ENCODE assay signal across 15 cellular contexts in genomic region chr16:24771132-24771778, GRCh38. TPM values are rescaled to one million over a fixed set of nuclear protein-coding genes. Genes with fewer than 3 reads are reported as not detected.
DNase-seq lines count a peak whose midpoint lies in the region; ATAC-seq and TF ChIP-seq lines count a peak whose summit lies in the region.
"Had no signal": no experiment of that assay in that cellular context is flagged by ENCODE, and none has a peak within 500 bp of the region (broad histone marks: within the 10 kb centered on the region; RNA-seq: fewer than 3 reads in every experiment).

No MANE protein-coding gene starts in this region.

- H2AFZ ChIP-seq in Karpas-422 (ENCODE audit: low read length) = no peak overlapping the region
- H2AFZ ChIP-seq: neural progenitor cell had no signal

- H3K4me1 ChIP-seq in Karpas-422 (ENCODE audit: low read length) = peaks cover 16% of the 10 kb centered on the region
- H3K4me1 ChIP-seq: BLaER1 treated with 17β-estradiol and CSF1 and Interleukin-3, amounts not matched to agents 10 nM and 100 nM; SJCRH30 had no signal

- no peak overlapping the region for H3K27ac ChIP-seq in Karpas-422 (ENCODE audit: low read length)
- H3K27ac ChIP-seq: BLaER1 treated with 17β-estradiol and CSF1 and Interleukin-3, amounts not matched to agents 10 nM and 100 nM; neural progenitor cell; SJCRH30 had no signal

- no peak overlapping the region for H3K9ac ChIP-seq in Karpas-422 (ENCODE audit: low read length)
- H3K9ac ChIP-seq: BLaER1 treated with 17β-estradiol and CSF1 and Interleukin-3, amounts not matched to agents 10 nM and 100 nM; neural progenitor cell had no signal

- DNase-seq in left ventricle myocardium superior (no peak), Right ventricle myocardium superior (no peak), RPMI7951 (ENCODE audit: low read depth) (peak; percentile 20), foreskin fibroblast (peak; percentile 25 to 69), NCI-H1436 treated with DMSO at 0.1 percent for 48 hours (lab: John Stamatoyannopoulos, UW) (no peak), Karpas-422 (no peak)
- DNase-seq: left colon; NCI-H1417 treated with DMSO at 0.1 percent for 48 hours; NCI-H69; SJCRH30; stimulated activated CD8-positive, alpha-beta memory T cell treated with anti-CD3 and anti-CD28 coated beads, Interleukin-4, amount 100 ng/mL, for 48 hours had no signal

- H3K4me3 ChIP-seq in foreskin fibroblast (ENCODE audit: low read depth in 1 of 2, low read length in 2 of 2) (no peak overlapping the region), Karpas-422 (ENCODE audit: low read length) (no peak overlapping the region)
- H3K4me3 ChIP-seq: BLaER1 treated with 17β-estradiol and CSF1 and Interleukin-3, amounts not matched to agents 10 nM and 100 nM; neural progenitor cell; SJCRH30 had no signal

- intact Hi-C loops in left ventricle myocardium superior (cut with micrococcal nuclease) (no loop called here), Right ventricle myocardium superior (cut with DNase I) (no loop called here)

- peaks cover 17% of the 10 kb centered on the region for H3K36me3 ChIP-seq in Karpas-422 (ENCODE audit: insufficient read depth, low read length)

- H3K79me2 ChIP-seq in Karpas-422 (ENCODE audit: low read length) = peaks cover 92% of the 10 kb centered on the region

- H3K4me2 ChIP-seq in Karpas-422 (ENCODE audit: low read depth, low read length, poor library complexity, severe bottlenecking) = no peak overlapping the region
- H3K4me2 ChIP-seq: BLaER1 treated with 17β-estradiol and CSF1 and Interleukin-3, amounts not matched to agents 10 nM and 100 nM; neural progenitor cell had no signal

- no peaks in the 10 kb centered on the region for H4K20me1 ChIP-seq in Karpas-422 (ENCODE audit: insufficient read depth, low read depth, low read length)

- no peaks in the 10 kb centered on the region for H3K9me2 ChIP-seq in Karpas-422 (replicated peaks; ENCODE audit: insufficient read depth, low read length)

- ATAC-seq in left ventricle myocardium superior = peak; percentile 14
- no peak for ATAC-seq in Right ventricle myocardium superior (ENCODE audit: poor library complexity)
- ATAC-seq in HG03135 (IDR thresholded peaks at IDR 0.05; ENCODE audit: unreplicated experiment) = no peak
- no peak for ATAC-seq in HG02981 (IDR thresholded peaks at IDR 0.05; ENCODE audit: unreplicated experiment)
- ATAC-seq: left colon had no signal

- no peak for TF ChIP-seq CTCF in foreskin fibroblast (IDR thresholded peaks at IDR 0.05; ENCODE audit: low read depth, low read length)

- H3K9me3 ChIP-seq in Karpas-422 (ENCODE audit: low read length) = no peaks in the 10 kb centered on the region
- H3K9me3 ChIP-seq: SJCRH30 had no signal

- no peaks in the 10 kb centered on the region for H3K27me3 ChIP-seq in Karpas-422 (ENCODE audit: low read length)
- H3K27me3 ChIP-seq: BLaER1 treated with 17β-estradiol and CSF1 and Interleukin-3, amounts not matched to agents 10 nM and 100 nM; neural progenitor cell; SJCRH30 had no signal

RNA-seq across cellular contexts. Expression of gene TNRC6A, which starts 41.8 kb away (rescaled TPM):
- total RNA-seq in left ventricle myocardium superior = 37.0 TPM
- 35.6 TPM for total RNA-seq in Right ventricle myocardium superior
- 10.2 and 11.9 TPM in 2 replicates for total RNA-seq in RPMI7951 (2014; rRNA removed; shearing (Covaris generic))
- total RNA-seq in Karpas-422 (2014; rRNA removed; shearing (Covaris generic); ENCODE audit: low replicate concordance) = 27.2 and 72.4 TPM in 2 replicates

Comparison
In these comparisons a context has a peak if more than half of its experiments do, and no peak if none do; other contexts are left out.
1. DNase-seq: peak in RPMI7951 (single experiment) and foreskin fibroblast (2 of 2); none in left ventricle myocardium superior (single experiment), Right ventricle myocardium superior (single experiment), NCI-H1436 treated with DMSO at 0.1 percent for 48 hours (single experiment) and Karpas-422 (single experiment).